In genomic region chr19:46739290-46739771, GRCh38 we compare ENCODE assay signal across 13 cellular contexts. TPM values are rescaled to one million over a fixed set of nuclear protein-coding genes. Genes with fewer than 3 reads are reported as not detected.
DNase-seq lines count a peak whose midpoint lies in the region; ATAC-seq and TF ChIP-seq lines count a peak whose summit lies in the region.
"Had no signal": no experiment of that assay in that cellular context is flagged by ENCODE, and none has a peak within 500 bp of the region (broad histone marks: within the 10 kb centered on the region; RNA-seq: fewer than 3 reads in every experiment).

No MANE protein-coding gene starts in this region.

- DNase-seq in activated CD4-positive, alpha-beta T cell treated with anti-CD3 and anti-CD28 coated beads for 36 hours = no peak
- no peak for DNase-seq in activated CD4-positive, alpha-beta T cell treated with anti-CD3 and anti-CD28 coated beads for 1 hour
- DNase-seq in glutamatergic neuron (no peak), tibial nerve (ENCODE audit: low spot score in 2 of 2) (no peak), immature natural killer cell (no peak), RKO (ENCODE audit: low spot score) (no peak)
- DNase-seq in effector memory CD4-positive, alpha-beta T cell = no peak
- DNase-seq: activated naive CD8-positive, alpha-beta T cell treated with anti-CD3 and anti-CD28 coated beads, Interleukin-2, amount 50 U/mL, for 24 hours; DMS53; Karpas-422 had no signal

- H3K36me3 Mint-ChIP-seq in activated CD4-positive, alpha-beta T cell treated with anti-CD3 and anti-CD28 coated beads for 36 hours (ENCODE audit: low read depth) = peaks cover 30% of the 10 kb centered on the region
- H3K36me3 Mint-ChIP-seq in glutamatergic neuron (ENCODE audit: unreplicated experiment) (no peaks in the 10 kb centered on the region), nephron (ENCODE audit: low read depth) (peaks cover 34% of the 10 kb centered on the region), immature natural killer cell (peaks cover 0 to 1% (median 1%) of the 10 kb centered on the region in 3 donors)

- no peaks in the 10 kb centered on the region for H3K27me3 ChIP-seq in tibial nerve
- no peaks in the 10 kb centered on the region for H3K27me3 ChIP-seq in effector memory CD4-positive, alpha-beta T cell (replicated peaks; ENCODE audit: control insufficient read depth, insufficient read depth, low read length, poor library complexity, severe bottlenecking)

- peak overlapping the region; percentile 25 to 98 (median 72) for H3K27ac ChIP-seq in tibial nerve
- no peak overlapping the region for H3K27ac ChIP-seq in effector memory CD4-positive, alpha-beta T cell (ENCODE audit: insufficient read depth, low read length, poor library complexity, severe bottlenecking)

- TF ChIP-seq CTCF in glutamatergic neuron (IDR thresholded peaks at IDR 0.05; ENCODE audit: partially characterized antibody, unreplicated experiment) = no peak
- TF ChIP-seq CTCF in nephron (IDR thresholded peaks at IDR 0.05; ENCODE audit: unreplicated experiment in 3 of 3) = no peak
- TF ChIP-seq CTCF in tibial nerve (IDR thresholded peaks at IDR 0.05) = no peak

- no peak overlapping the region for H3K4me3 Mint-ChIP-seq in activated CD4-positive, alpha-beta T cell treated with anti-CD3 and anti-CD28 coated beads for 36 hours
- no peak overlapping the region for H3K4me3 Mint-ChIP-seq in glutamatergic neuron (ENCODE audit: unreplicated experiment)
- H3K4me3 Mint-ChIP-seq in nephron = peak overlapping the region in 1 of 3 experiments; percentile 11
- no peak overlapping the region for H3K4me3 Mint-ChIP-seq in immature natural killer cell
- H3K4me3 Mint-ChIP-seq: activated naive CD8-positive, alpha-beta T cell treated with anti-CD3 and anti-CD28 coated beads, Interleukin-2, amount 50 U/mL, for 24 hours had no signal

- TF ChIP-seq POLR2A in tibial nerve (IDR thresholded peaks at IDR 0.05) = peak in 1 of 2 donors; percentile 22

- peaks cover 4 to 92% (median 50%) of the 10 kb centered on the region in 4 donors for H3K4me1 ChIP-seq in tibial nerve
- H3K4me1 ChIP-seq in effector memory CD4-positive, alpha-beta T cell (ENCODE audit: control insufficient read depth, insufficient read depth, low read length, poor library complexity, severe bottlenecking) = no peaks in the 10 kb centered on the region

- POLR2A ChIA-PET in activated CD4-positive, alpha-beta T cell treated with anti-CD3 and anti-CD28 coated beads for 36 hours (lab: Charles Lee) = no interaction called here

- WGBS in tibial nerve, 2 donors = 43 to 55% methylated on average over 9 to 14 of the region's 14 CpGs

- CTCF ChIA-PET in activated CD4-positive, alpha-beta T cell treated with anti-CD3 and anti-CD28 coated beads for 36 hours (lab: Charles Lee) = interaction anchor here (0.5 to 1.5 kb wide), 3 partner anchors 11 to 204 kb away, joined by 3 to 6 read pairs (median 4); no protein-coding TSS in a partner anchor

- TF ChIP-seq EP300 in tibial nerve (IDR thresholded peaks at IDR 0.05) = peak in 1 of 2 donors; percentile 18

- H3K27me3 Mint-ChIP-seq in activated CD4-positive, alpha-beta T cell treated with anti-CD3 and anti-CD28 coated beads for 36 hours = no peaks in the 10 kb centered on the region
- no peaks in the 10 kb centered on the region for H3K27me3 Mint-ChIP-seq in glutamatergic neuron (ENCODE audit: unreplicated experiment)
- H3K27me3 Mint-ChIP-seq in nephron (ENCODE audit: low read depth) = no peaks in the 10 kb centered on the region
- peaks cover 0 to 3% (median 0%) of the 10 kb centered on the region in 3 donors for H3K27me3 Mint-ChIP-seq in immature natural killer cell (ENCODE audit: low read depth in 3 of 3)
- H3K27me3 Mint-ChIP-seq: activated naive CD8-positive, alpha-beta T cell treated with anti-CD3 and anti-CD28 coated beads, Interleukin-2, amount 50 U/mL, for 24 hours had no signal

- H3K4me3 ChIP-seq in tibial nerve = no peak overlapping the region
- H3K4me3 ChIP-seq in effector memory CD4-positive, alpha-beta T cell (ENCODE audit: insufficient read depth, low read depth, low read length, poor library complexity, severe bottlenecking) = no peak overlapping the region
- H3K4me3 ChIP-seq: GM12878 had no signal

- intact Hi-C loops in activated CD4-positive, alpha-beta T cell treated with anti-CD3 and anti-CD28 coated beads for 36 hours (cut with DNase I, micrococcal nuclease) = no loop called here

- peaks cover 35% of the 10 kb centered on the region for H3K4me1 Mint-ChIP-seq in activated CD4-positive, alpha-beta T cell treated with anti-CD3 and anti-CD28 coated beads for 36 hours
- H3K4me1 Mint-ChIP-seq in glutamatergic neuron (ENCODE audit: low read depth, unreplicated experiment) (peaks cover 24% of the 10 kb centered on the region), nephron (peaks cover 59% of the 10 kb centered on the region), immature natural killer cell (peaks cover 34 to 48% of the 10 kb centered on the region in 2 donors)

- no peaks in the 10 kb centered on the region for H3K9me3 ChIP-seq in tibial nerve
- H3K9me3 ChIP-seq in effector memory CD4-positive, alpha-beta T cell (ENCODE audit: control insufficient read depth, low read length) = no peaks in the 10 kb centered on the region

- peak overlapping the region; percentile 8 for H3K27ac Mint-ChIP-seq in activated CD4-positive, alpha-beta T cell treated with anti-CD3 and anti-CD28 coated beads for 36 hours
- H3K27ac Mint-ChIP-seq in glutamatergic neuron (ENCODE audit: unreplicated experiment) (peak overlapping the region; percentile 29), nephron (peak overlapping the region; percentile 21 to 48 (median 47)), immature natural killer cell (peak overlapping the region in 1 of 6 donors; percentile 45)
- H3K27ac Mint-ChIP-seq: activated naive CD8-positive, alpha-beta T cell treated with anti-CD3 and anti-CD28 coated beads, Interleukin-2, amount 50 U/mL, for 24 hours had no signal

- H3K9me3 Mint-ChIP-seq in activated CD4-positive, alpha-beta T cell treated with anti-CD3 and anti-CD28 coated beads for 36 hours (ENCODE audit: low read depth) = no peaks in the 10 kb centered on the region
- H3K9me3 Mint-ChIP-seq in glutamatergic neuron (ENCODE audit: unreplicated experiment) (no peaks in the 10 kb centered on the region), nephron (no peaks in the 10 kb centered on the region), immature natural killer cell (no peaks in the 10 kb centered on the region)
- H3K9me3 Mint-ChIP-seq: activated naive CD8-positive, alpha-beta T cell treated with anti-CD3 and anti-CD28 coated beads, Interleukin-2, amount 50 U/mL, for 24 hours had no signal

- no peak for ATAC-seq in activated CD4-positive, alpha-beta T cell treated with anti-CD3 and anti-CD28 coated beads for 36 hours
- ATAC-seq: GM12878, Panc1 had no signal

- peaks cover 0 to 36% (median 4%) of the 10 kb centered on the region in 3 donors for H3K36me3 ChIP-seq in tibial nerve
- peaks cover 29% of the 10 kb centered on the region for H3K36me3 ChIP-seq in effector memory CD4-positive, alpha-beta T cell (ENCODE audit: control insufficient read depth, insufficient read depth, low read length)

RNA-seq across cellular contexts. Expression of gene FKRP, which starts 6.5 kb away (rescaled TPM):
- total RNA-seq in activated CD4-positive, alpha-beta T cell treated with anti-CD3 and anti-CD28 coated beads for 36 hours = 10 to 100 TPM; 12.1 to 16.2 TPM
- total RNA-seq in glutamatergic neuron (ENCODE audit: unreplicated experiment) (46.6 TPM), tibial nerve (10 to 100 TPM; 15.7 to 20.4 (median 17.7) TPM)
- 1 to 10 TPM in 2 of 3 donors, not detected in 1; 2.2 to 5.4 TPM for polyA plus RNA-seq in immature natural killer cell

RNA-seq across cellular contexts. Expression of gene STRN4, which starts 6.9 kb away (rescaled TPM):
- 10 to 100 TPM; 56.4 to 56.8 TPM for total RNA-seq in activated CD4-positive, alpha-beta T cell treated with anti-CD3 and anti-CD28 coated beads for 36 hours
- total RNA-seq in glutamatergic neuron (ENCODE audit: unreplicated experiment) = 117 TPM
- total RNA-seq in tibial nerve = 100 to 1,000 TPM in 1 of 4 donors, 10 to 100 TPM in 3; 77.4 to 127 (median 87.4) TPM
- polyA plus RNA-seq in immature natural killer cell = 10 to 100 TPM in 2 of 3 donors, 1 to 10 TPM in 1; 8.8 to 26.8 (median 10.8) TPM

RNA-seq across cellular contexts. Expression of gene PRKD2, which starts 22.4 kb away (rescaled TPM):
- total RNA-seq in activated CD4-positive, alpha-beta T cell treated with anti-CD3 and anti-CD28 coated beads for 36 hours = 10 to 100 TPM; 76.0 to 78.3 TPM
- 54.7 TPM for total RNA-seq in glutamatergic neuron (ENCODE audit: unreplicated experiment)
- 10 to 100 TPM; 21.0 to 36.1 (median 30.2) TPM for total RNA-seq in tibial nerve
- polyA plus RNA-seq in immature natural killer cell = 100 to 1,000 TPM in 1 of 3 donors, 10 to 100 TPM in 2; 36.3 to 116 (median 36.3) TPM

RNA-seq across cellular contexts. Expression of gene SLC1A5, which starts 49.1 kb away (rescaled TPM):
- total RNA-seq in activated CD4-positive, alpha-beta T cell treated with anti-CD3 and anti-CD28 coated beads for 36 hours = 100 to 1,000 TPM; 200 to 227 TPM
- total RNA-seq in glutamatergic neuron (ENCODE audit: unreplicated experiment) (35.4 TPM), tibial nerve (100 to 1,000 TPM in 1 of 4 donors, 10 to 100 TPM in 3; 76.8 to 107 (median 83.4) TPM)
- 10 to 100 TPM; 17.4 to 37.7 (median 32.6) TPM for polyA plus RNA-seq in immature natural killer cell
